ENCODE assay signal across 1 cellular context in genomic region chr4:128249787-128250668, GRCh38.
TF ChIP-seq lines count a peak whose summit lies in the region.

No MANE protein-coding gene starts in this region.

TF ChIP-seq in GM23338, 12 proteins besides CTCF, POLR2A, EP300 and RAD21 (continued from another document):
- TF ChIP-seq ZNF462 (CRISPR knock-in tag; IDR thresholded peaks at IDR 0.05) (no peak), ZNF114 (CRISPR knock-in tag; IDR thresholded peaks at IDR 0.05) (no peak), CREB1 (CRISPR knock-in tag; IDR thresholded peaks at IDR 0.05; ENCODE audit: low read depth) (no peak), ETS1 (IDR thresholded peaks at IDR 0.05) (no peak), STAT1 (IDR thresholded peaks at IDR 0.05; ENCODE audit: unreplicated experiment) (no peak), EZH2 (IDR thresholded peaks at IDR 0.05; ENCODE audit: low read depth, unreplicated experiment) (no peak)
TF ChIP-seq in GM23338: peak in this region for 0.
